Comparison of ENCODE assay signal across 1 cellular context in the genomic region with DNA sequence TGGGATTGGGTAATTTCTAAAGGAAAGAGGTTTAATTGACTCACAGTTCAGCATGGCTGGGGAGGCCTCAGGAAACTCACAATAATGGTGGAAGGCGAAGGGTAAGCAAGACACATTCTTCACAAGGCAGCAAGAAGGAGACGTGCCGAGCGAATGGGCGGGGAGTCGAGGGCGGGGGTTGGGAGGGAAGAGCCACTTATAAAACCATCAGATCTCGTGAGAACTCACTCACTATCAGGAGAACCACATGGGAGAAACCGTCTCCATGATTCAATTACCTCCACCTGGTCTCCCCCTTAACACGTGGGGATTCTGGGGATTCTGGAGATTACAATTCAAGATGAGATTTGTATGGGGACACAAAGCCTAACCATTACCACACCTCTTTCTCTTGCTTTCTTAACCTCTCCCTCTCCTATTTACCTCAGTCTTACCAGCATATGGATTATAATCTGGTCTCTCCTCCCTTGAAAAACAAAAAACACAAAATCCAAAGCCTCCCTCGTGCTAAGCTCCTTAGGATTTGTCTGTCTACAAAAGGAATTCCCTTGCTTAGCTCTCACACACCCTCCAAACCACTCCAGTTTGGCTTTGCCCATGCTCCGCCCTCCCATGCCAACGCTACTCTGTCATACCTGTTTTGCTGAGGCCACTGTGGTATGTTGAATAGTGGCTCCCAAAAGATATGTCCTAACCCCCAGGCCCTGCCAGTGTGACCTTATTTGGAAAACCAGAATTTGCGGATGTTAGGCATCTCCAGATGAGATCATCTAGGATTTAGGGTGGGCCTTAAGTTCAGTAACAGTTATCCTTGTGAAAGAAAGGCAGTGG.
TF ChIP-seq lines count a peak whose summit lies in the region.

No MANE protein-coding gene starts in this region.

TF ChIP-seq in SK-N-SH, 30 proteins besides CTCF, POLR2A, EP300 and RAD21 (continued from another document):
- TF ChIP-seq, protein P1, sequence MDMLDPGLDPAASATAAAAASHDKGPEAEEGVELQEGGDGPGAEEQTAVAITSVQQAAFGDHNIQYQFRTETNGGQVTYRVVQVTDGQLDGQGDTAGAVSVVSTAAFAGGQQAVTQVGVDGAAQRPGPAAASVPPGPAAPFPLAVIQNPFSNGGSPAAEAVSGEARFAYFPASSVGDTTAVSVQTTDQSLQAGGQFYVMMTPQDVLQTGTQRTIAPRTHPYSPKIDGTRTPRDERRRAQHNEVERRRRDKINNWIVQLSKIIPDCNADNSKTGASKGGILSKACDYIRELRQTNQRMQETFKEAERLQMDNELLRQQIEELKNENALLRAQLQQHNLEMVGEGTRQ (IDR thresholded peaks at IDR 0.05; ENCODE audit: borderline replicate concordance, low read depth, low read length), result no peak
- no peak for TF ChIP-seq CHD2 (IDR thresholded peaks at IDR 0.05; ENCODE audit: low read length, partially characterized antibody)
- no peak for TF ChIP-seq TCF12 (IDR thresholded peaks at IDR 0.05)
- TF ChIP-seq TAF1 (IDR thresholded peaks at IDR 0.05; ENCODE audit: borderline replicate concordance, low read depth, low read length), result no peak
- TF ChIP-seq FOXM1 (IDR thresholded peaks at IDR 0.05; ENCODE audit: low read depth), result no peak
